Comparison of ENCODE assay signal across 30 cellular contexts in the genomic region with DNA sequence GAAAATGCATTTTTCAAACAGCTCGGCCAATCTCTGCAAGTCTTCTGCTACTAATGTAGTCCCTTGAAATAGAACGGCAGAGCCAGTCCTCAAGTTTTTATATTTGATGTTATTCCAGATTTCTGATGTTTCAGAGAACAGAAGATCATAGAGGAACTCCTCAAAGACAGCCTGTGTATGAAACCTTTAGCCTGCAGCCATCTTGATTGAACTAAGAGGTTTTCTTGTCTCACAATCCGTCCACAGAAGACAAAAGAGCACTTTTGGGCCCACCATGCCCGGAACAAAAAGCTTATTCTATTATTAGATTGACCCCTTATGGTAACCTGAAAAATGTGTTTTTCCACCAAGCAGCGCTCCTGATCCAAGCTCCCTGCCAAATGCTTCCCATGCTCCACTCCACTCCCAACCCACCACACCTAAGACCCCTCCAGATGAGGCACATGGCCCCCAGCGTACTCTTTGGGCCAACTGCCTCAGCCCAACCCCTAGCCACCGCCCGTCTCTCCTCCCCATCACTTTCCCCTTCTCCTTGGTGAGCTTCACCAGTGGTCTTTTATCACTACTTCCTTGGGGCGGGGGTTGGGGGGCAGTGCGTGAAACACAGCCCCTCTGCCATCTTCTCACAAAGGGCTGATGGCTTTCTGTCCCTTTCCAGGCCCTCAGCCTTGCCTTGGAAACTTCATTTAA.
"Had no signal": no experiment of that assay in that cellular context is flagged by ENCODE, and none has a peak within 500 bp of the region (broad histone marks: within the 10 kb centered on the region; RNA-seq: fewer than 3 reads in every experiment).

No MANE protein-coding gene starts in this region.

- H3K27me3 Mint-ChIP-seq: activated CD4-positive, alpha-beta T cell treated with anti-CD3 and anti-CD28 coated beads, Interleukin-2, amount 10 ng/mL, durations not matched to agents 7 days and 5 days; activated CD8-positive, alpha-beta memory T cell treated with anti-CD3 and anti-CD28 coated beads, Interleukin-2, amount 10 ng/mL, durations not matched to agents 7 days and 5 days; activated CD8-positive, alpha-beta T cell treated with anti-CD3 and anti-CD28 coated beads for 36 hours; central memory CD8-positive, alpha-beta T cell; naive thymus-derived CD8-positive, alpha-beta T cell; T-cell had no signal

- H3K36me3 Mint-ChIP-seq: activated CD8-positive, alpha-beta memory T cell treated with anti-CD3 and anti-CD28 coated beads, Interleukin-2, amount 10 ng/mL, durations not matched to agents 7 days and 5 days; activated naive CD4-positive, alpha-beta T cell treated with anti-CD3 and anti-CD28 coated beads, Interleukin-2, amount 50 U/mL, for 72 hours; naive thymus-derived CD8-positive, alpha-beta T cell; T-cell had no signal

- DNase-seq: activated CD4-positive, alpha-beta T cell treated with anti-CD3 and anti-CD28 coated beads, Interleukin-2, amount 10 ng/mL, durations not matched to agents 7 days and 5 days; activated CD4-positive, CD25-positive, alpha-beta regulatory T cell treated with anti-CD3 and anti-CD28 coated beads, Interleukin-2, amount 50 U/mL, for 72 hours; activated CD8-positive, alpha-beta memory T cell treated with anti-CD3 and anti-CD28 coated beads, Interleukin-2, amount 10 ng/mL, durations not matched to agents 7 days and 5 days; activated CD8-positive, alpha-beta T cell treated with anti-CD3 and anti-CD28 coated beads for 36 hours; activated gamma-delta T cell; erythroblast; foreskin fibroblast; kidney glomerular epithelial cell; left ventricle myocardium superior; mammary epithelial cell; naive thymus-derived CD8-positive, alpha-beta T cell; right lobe of liver; small intestine; stimulated activated CD4-positive, alpha-beta T cell treated with anti-CD3 and anti-CD28 coated beads, Interleukin-15, amount 100 ng/mL, for 24 hours; stimulated activated CD8-positive, alpha-beta memory T cell treated with anti-CD3 and anti-CD28 coated beads, Interleukin-4, amount 100 ng/mL, for 48 hours; stimulated activated naive CD4-positive, alpha-beta T cell; T-cell; thyroid gland; WERI-Rb-1 had no signal

- FAIRE-seq: endometrium, small intestine, TTC549 had no signal

- H3K4me3 Mint-ChIP-seq: activated CD4-positive, alpha-beta T cell treated with anti-CD3 and anti-CD28 coated beads, Interleukin-2, amount 10 ng/mL, durations not matched to agents 7 days and 5 days; activated CD8-positive, alpha-beta memory T cell treated with anti-CD3 and anti-CD28 coated beads, Interleukin-2, amount 10 ng/mL, durations not matched to agents 7 days and 5 days; activated CD8-positive, alpha-beta T cell treated with anti-CD3 and anti-CD28 coated beads for 36 hours; activated T-helper 1 cell treated with anti-CD3 and anti-CD28 coated beads, Interleukin-12 subunit alpha, Interleukin-12 subunit beta, Interleukin-2, Interleukin-4 antibody, amounts not matched to agents 30 ng/mL and 10 ng/mL and 1 ng/mL, durations not matched to agents 14 hours and 24 hours and 36 hours; central memory CD8-positive, alpha-beta T cell; mesothelial cell of epicardium; naive thymus-derived CD8-positive, alpha-beta T cell; T-cell; T-helper 2 cell treated with Interferon-gamma antibody and Interleukin-4, amounts not matched to agents 5 μg/mL and 100 μg/mL, for 36 hours had no signal

- H3K9me3 Mint-ChIP-seq: activated CD4-positive, alpha-beta T cell treated with anti-CD3 and anti-CD28 coated beads, Interleukin-2, amount 10 ng/mL, durations not matched to agents 7 days and 5 days; activated CD8-positive, alpha-beta T cell treated with anti-CD3 and anti-CD28 coated beads for 36 hours; activated naive CD4-positive, alpha-beta T cell treated with anti-CD3 and anti-CD28 coated beads, Interleukin-2, amount 50 U/mL, for 72 hours; activated T-helper 1 cell treated with anti-CD3 and anti-CD28 coated beads, Interleukin-12 subunit alpha, Interleukin-12 subunit beta, Interleukin-2, Interleukin-4 antibody, amounts not matched to agents 30 ng/mL and 10 ng/mL and 1 ng/mL, durations not matched to agents 14 hours and 24 hours and 36 hours; central memory CD8-positive, alpha-beta T cell; mesothelial cell of epicardium; naive thymus-derived CD8-positive, alpha-beta T cell; T-cell; T-helper 2 cell treated with Interferon-gamma antibody and Interleukin-4, amounts not matched to agents 5 μg/mL and 100 μg/mL, for 36 hours had no signal

- H3K27ac ChIP-seq: ascending aorta, coronary artery, parathyroid adenoma, right lobe of liver, thyroid gland, WERI-Rb-1 had no signal

- H3K27ac Mint-ChIP-seq: activated CD4-positive, alpha-beta T cell treated with anti-CD3 and anti-CD28 coated beads, Interleukin-2, amount 10 ng/mL, durations not matched to agents 7 days and 5 days; activated CD8-positive, alpha-beta memory T cell treated with anti-CD3 and anti-CD28 coated beads, Interleukin-2, amount 10 ng/mL, durations not matched to agents 7 days and 5 days; activated CD8-positive, alpha-beta T cell treated with anti-CD3 and anti-CD28 coated beads for 36 hours; activated naive CD4-positive, alpha-beta T cell treated with anti-CD3 and anti-CD28 coated beads, Interleukin-2, amount 50 U/mL, for 72 hours; activated T-helper 1 cell treated with anti-CD3 and anti-CD28 coated beads, Interleukin-12 subunit alpha, Interleukin-12 subunit beta, Interleukin-2, Interleukin-4 antibody, amounts not matched to agents 30 ng/mL and 10 ng/mL and 1 ng/mL, durations not matched to agents 14 hours and 24 hours and 36 hours; mesothelial cell of epicardium; naive thymus-derived CD8-positive, alpha-beta T cell; T-cell; T-helper 2 cell treated with Interferon-gamma antibody and Interleukin-4, amounts not matched to agents 5 μg/mL and 100 μg/mL, for 36 hours had no signal

- H3K4me1 Mint-ChIP-seq: activated CD4-positive, alpha-beta T cell treated with anti-CD3 and anti-CD28 coated beads, Interleukin-2, amount 10 ng/mL, durations not matched to agents 7 days and 5 days; central memory CD8-positive, alpha-beta T cell; naive thymus-derived CD8-positive, alpha-beta T cell; T-cell had no signal

- H3K4me3 ChIP-seq: ascending aorta, coronary artery, right lobe of liver, thyroid gland had no signal

- H3K27me3 ChIP-seq: ascending aorta, right lobe of liver, thyroid gland had no signal

- H3K4me1 ChIP-seq: parathyroid adenoma, right lobe of liver, thyroid gland had no signal

- H3K9me3 ChIP-seq: ascending aorta, right lobe of liver, thyroid gland had no signal

- ATAC-seq: activated CD8-positive, alpha-beta memory T cell treated with anti-CD3 and anti-CD28 coated beads, Interleukin-2, amount 10 ng/mL, durations not matched to agents 7 days and 5 days; activated CD8-positive, alpha-beta T cell treated with anti-CD3 and anti-CD28 coated beads for 36 hours; activated naive CD4-positive, alpha-beta T cell treated with anti-CD3 and anti-CD28 coated beads, Interleukin-2, amount 50 U/mL, for 72 hours; left ventricle myocardium superior; naive thymus-derived CD8-positive, alpha-beta T cell; right lobe of liver; SK-N-SH treated with all-trans-retinoic acid at 6 μM for 48 hours; T-cell had no signal

- H3K36me3 ChIP-seq: thyroid gland had no signal
